ENCODE assay signal across 8 cellular contexts in genomic region chr15:72272997-72273352, GRCh38. TPM values are rescaled to one million over a fixed set of nuclear protein-coding genes. Genes with fewer than 3 reads are reported as not detected.
DNase-seq lines count a peak whose midpoint lies in the region; ATAC-seq and TF ChIP-seq lines count a peak whose summit lies in the region.

No MANE protein-coding gene starts in this region.

- H3K27me3 ChIP-seq in heart right ventricle = no peaks in the 10 kb centered on the region
- no peaks in the 10 kb centered on the region for H3K27me3 ChIP-seq in upper lobe of right lung

- peak overlapping the region in 9 of 10 donors; percentile 55 to 96 (median 86) for H3K27ac ChIP-seq in heart right ventricle
- peak overlapping the region; percentile 82 for H3K27ac ChIP-seq in upper lobe of right lung

- H3K36me3 ChIP-seq in heart right ventricle (peaks cover 0 to 25% (median 3%) of the 10 kb centered on the region in 9 donors), upper lobe of right lung (peaks cover 6% of the 10 kb centered on the region)

- H3K9me3 Mint-ChIP-seq in memory B cell = no peaks in the 10 kb centered on the region

- H3K9me3 ChIP-seq in heart right ventricle (no peaks in the 10 kb centered on the region), upper lobe of right lung (no peaks in the 10 kb centered on the region)

- peak overlapping the region; percentile 24 to 95 (median 88) for H3K4me3 ChIP-seq in heart right ventricle
- peak overlapping the region; percentile 82 for H3K4me3 ChIP-seq in astrocyte of the spinal cord (ENCODE audit: low read depth, low read length)
- peak overlapping the region; percentile 60 for H3K4me3 ChIP-seq in upper lobe of right lung

- WGBS in heart right ventricle, 2 donors = 45 to 48% methylated on average over 10 of the region's 10 CpGs

- H3K27ac Mint-ChIP-seq in memory B cell = peak overlapping the region; percentile 94

- H3K4me3 Mint-ChIP-seq in memory B cell = peak overlapping the region; percentile 81

- H3K4me1 ChIP-seq in heart right ventricle = peaks cover 0 to 32% (median 26%) of the 10 kb centered on the region in 9 donors
- H3K4me1 ChIP-seq in upper lobe of right lung = peaks cover 29% of the 10 kb centered on the region

- H3K27me3 Mint-ChIP-seq in memory B cell = no peaks in the 10 kb centered on the region

- TF ChIP-seq CTCF in heart right ventricle (IDR thresholded peaks at IDR 0.05) = peak in 2 of 9 donors; percentile 15 to 34
- TF ChIP-seq CTCF in astrocyte of the spinal cord (IDR thresholded peaks at IDR 0.05; ENCODE audit: low read depth, low read length) = no peak
- no peak for TF ChIP-seq CTCF in upper lobe of right lung (IDR thresholded peaks at IDR 0.05)

- intact Hi-C loops in heart right ventricle (cut with DNase I) = loop anchor here in 7 of 10 donors (1.0 to 10.0 kb wide), 6 partner anchors 40 to 71 kb away; partner anchors contain the start of gene PKM (in 4 of the 7)
- intact Hi-C loops in Right ventricle myocardium superior (cut with DNase I) = loop anchor here (10.0 kb wide), 1 partner anchor 78 kb away; the partner anchor contains the start of gene GRAMD2A
- intact Hi-C loops in upper lobe of right lung (cut with DNase I) = no loop called here

- DNase-seq in heart right ventricle = no peak
- DNase-seq in Right ventricle myocardium superior = no peak
- no peak for DNase-seq in astrocyte of the spinal cord (ENCODE audit: low read depth, low spot score)
- DNase-seq in memory B cell (ENCODE audit: low spot score in 2 of 2) = no peak
- DNase-seq in upper lobe of right lung = no peak
- no peak for DNase-seq in NCI-H2081 (lab: John Stamatoyannopoulos, UW)
- no peak for DNase-seq in OCI-M1 (lab: John Stamatoyannopoulos, UW)
- no peak for DNase-seq in SHP77 treated with DMSO at 0.1 percent for 48 hours (lab: John Stamatoyannopoulos, UW)

- peaks cover 6% of the 10 kb centered on the region for H3K36me3 Mint-ChIP-seq in memory B cell

- ATAC-seq in heart right ventricle (peak in 1 of 8 donors; percentile 0), Right ventricle myocardium superior (ENCODE audit: poor library complexity) (no peak), memory B cell (ENCODE audit: low read depth) (no peak), upper lobe of right lung (no peak)

- H3K4me1 Mint-ChIP-seq in memory B cell = peaks cover 27% of the 10 kb centered on the region

- in situ Hi-C loops in astrocyte of the spinal cord (cut with HindIII; ENCODE audit: low sequenced_read_pairs) = no loop called here

RNA-seq across cellular contexts. Expression of gene PARP6, which starts 0.6 kb away (rescaled TPM):
- total RNA-seq in heart right ventricle (10 to 100 TPM; 28.2 to 53.5 (median 37.6) TPM), Right ventricle myocardium superior (37.2 TPM), upper lobe of right lung (87.9 TPM)
- 100 to 1,000 TPM in 1 of 2 donors, 10 to 100 TPM in 1; 28.5 to 113 TPM for polyA plus RNA-seq in heart right ventricle

RNA-seq across cellular contexts. Expression of gene PKM, which starts 42.0 kb away (rescaled TPM):
- total RNA-seq in heart right ventricle (1,000 to 10,000 TPM in 6 of 10 donors, 100 to 1,000 TPM in 4; 851 to 1,508 (median 1,153) TPM), Right ventricle myocardium superior (1,065 TPM), upper lobe of right lung (426 TPM)
- polyA plus RNA-seq in heart right ventricle = 100 to 1,000 TPM; 549 to 755 TPM

RNA-seq across cellular contexts. Expression of gene CELF6, which starts 47.0 kb away (rescaled TPM):
- total RNA-seq in heart right ventricle = 1 to 10 TPM in 2 of 10 donors, under 1 TPM in 8; 0.21 to 1.2 (median 0.72) TPM
- 1 to 10 TPM; 1.4 to 5.1 TPM for polyA plus RNA-seq in heart right ventricle
- total RNA-seq in Right ventricle myocardium superior = 1.3 TPM
- total RNA-seq in upper lobe of right lung = 5.4 TPM
